Comparison of ENCODE assay signal across 24 cellular contexts in the genomic region with DNA sequence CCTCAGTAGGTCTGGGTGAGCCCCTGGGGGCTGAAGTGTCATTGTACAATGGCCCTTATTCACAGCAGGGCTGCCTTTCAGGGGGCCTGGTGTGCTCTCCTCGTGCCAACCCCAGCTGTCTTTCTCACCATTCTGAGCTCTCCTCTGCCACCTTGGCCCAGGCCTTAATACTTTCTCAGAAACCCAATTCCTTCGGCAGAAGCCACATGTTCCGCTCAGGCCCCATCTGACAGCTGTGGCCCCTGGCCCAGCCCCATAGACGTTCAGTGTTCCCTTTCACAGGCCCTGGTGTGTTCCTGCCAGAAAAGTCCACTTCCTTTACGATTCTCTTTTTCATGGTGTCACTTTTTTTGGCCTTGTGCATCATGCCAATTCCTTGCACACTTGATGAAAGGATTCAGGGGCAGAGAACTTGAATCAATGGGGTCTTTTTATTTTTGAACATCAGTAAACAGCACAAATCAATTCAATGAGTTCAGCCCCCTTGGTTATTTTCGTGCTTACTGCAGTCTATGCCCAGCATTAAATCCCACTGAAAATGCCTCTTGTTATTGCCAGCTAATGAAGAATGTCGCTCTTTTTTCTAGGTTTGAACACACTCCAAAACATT. TPM values are rescaled to one million over a fixed set of nuclear protein-coding genes. Genes with fewer than 3 reads are reported as not detected.
DNase-seq lines count a peak whose midpoint lies in the region; ATAC-seq and TF ChIP-seq lines count a peak whose summit lies in the region.
"Had no signal": no experiment of that assay in that cellular context is flagged by ENCODE, and none has a peak within 500 bp of the region (broad histone marks: within the 10 kb centered on the region; RNA-seq: fewer than 3 reads in every experiment).

No MANE protein-coding gene starts in this region.

- no peaks in the 10 kb centered on the region for H3K27me3 Mint-ChIP-seq in chondrocyte (ENCODE audit: low read depth)
- no peaks in the 10 kb centered on the region for H3K27me3 Mint-ChIP-seq in stimulated activated naive CD8-positive, alpha-beta T cell treated with anti-CD3 and anti-CD28 coated beads, Interleukin-15, amount 100 ng/mL, for 72 hours

- H3K4me3 ChIP-seq in Panc1 (ENCODE audit: low read depth in 2 of 2, low read length in 2 of 2) = no peak overlapping the region
- H3K4me3 ChIP-seq: adrenal gland, cardiac muscle cell, heart left ventricle, prostate gland, vagina had no signal

- BruUV-seq in Panc1 (replicated peaks; lab: Mats Ljungman, UMichigan) = no TSS peak

- H3K4me1 Mint-ChIP-seq in chondrocyte (ENCODE audit: low read depth) = peaks cover 10% of the 10 kb centered on the region
- no peaks in the 10 kb centered on the region for H3K4me1 Mint-ChIP-seq in stimulated activated naive CD8-positive, alpha-beta T cell treated with anti-CD3 and anti-CD28 coated beads, Interleukin-15, amount 100 ng/mL, for 72 hours

- H3K27me3 ChIP-seq in Panc1 (ENCODE audit: control insufficient read depth, insufficient read depth, low read length) = no peaks in the 10 kb centered on the region
- H3K27me3 ChIP-seq: adrenal gland, cardiac muscle cell, heart left ventricle, vagina had no signal

- H3K9me3 ChIP-seq in Panc1 (ENCODE audit: control insufficient read depth, insufficient read depth, low read depth, low read length) = no peaks in the 10 kb centered on the region
- H3K9me3 ChIP-seq: adrenal gland, prostate gland, vagina had no signal

- DNase-seq in Panc1 (ENCODE audit: low read depth, low spot score) (no peak), midbrain (lab: John Stamatoyannopoulos, UW) (peak; percentile 74), substantia nigra (lab: John Stamatoyannopoulos, UW) (peak in 40 of 49 donors; percentile 10 to 72 (median 46)), chondrocyte (ENCODE audit: low spot score) (no peak)
- no peak for DNase-seq in stimulated activated CD8-positive, alpha-beta memory T cell treated with anti-CD3 and anti-CD28 coated beads, Interleukin-4, amount 100 ng/mL, for 48 hours
- DNase-seq in stimulated activated naive CD8-positive, alpha-beta T cell treated with anti-CD3 and anti-CD28 coated beads, Interleukin-15, amount 100 ng/mL, for 72 hours = no peak
- DNase-seq: activated CD4-positive, alpha-beta T cell treated with anti-CD3 and anti-CD28 coated beads for 48 hours; activated naive CD4-positive, alpha-beta T cell; activated T-cell treated with anti-CD3 and anti-CD28 coated beads, Interleukin-2, amount 50 U/mL, for 48 hours; adrenal gland; EL; H9; heart left ventricle; NCI-H1092 treated with DMSO at 0.1 percent for 48 hours; NCI-H187 treated with DMSO at 0.1 percent for 48 hours; NCI-H2227 treated with DMSO at 0.1 percent for 48 hours; nephron progenitor cell had no signal

- no peak overlapping the region for H3K27ac Mint-ChIP-seq in chondrocyte (ENCODE audit: unreplicated experiment)
- no peak overlapping the region for H3K27ac Mint-ChIP-seq in stimulated activated naive CD8-positive, alpha-beta T cell treated with anti-CD3 and anti-CD28 coated beads, Interleukin-15, amount 100 ng/mL, for 72 hours
- H3K27ac Mint-ChIP-seq: dendritic cell treated with granulocyte-macrophage colony-stimulating factor and Interleukin-4, amounts not matched to agents 40 ng/mL and 50 ng/mL, for 4 days; nephron progenitor cell had no signal

- H3K9me3 Mint-ChIP-seq in chondrocyte (ENCODE audit: low read depth) = peaks cover 11% of the 10 kb centered on the region
- no peaks in the 10 kb centered on the region for H3K9me3 Mint-ChIP-seq in stimulated activated naive CD8-positive, alpha-beta T cell treated with anti-CD3 and anti-CD28 coated beads, Interleukin-15, amount 100 ng/mL, for 72 hours
- H3K9me3 Mint-ChIP-seq: dendritic cell treated with granulocyte-macrophage colony-stimulating factor and Interleukin-4, amounts not matched to agents 40 ng/mL and 50 ng/mL, for 4 days had no signal

- in situ Hi-C loops in Panc1 (cut with HindIII; ENCODE audit: low pct_unique_long_range_greater_than_20kb, low sequenced_read_pairs) = no loop called here

- TF ChIP-seq CTCF in Panc1 (IDR thresholded peaks at IDR 0.05) (no peak), chondrocyte (IDR thresholded peaks at IDR 0.05) (no peak)

- H3K36me3 Mint-ChIP-seq in chondrocyte (ENCODE audit: low read depth) = peaks cover 3% of the 10 kb centered on the region

- CTCF ChIA-PET in Panc1 (lab: Charles Lee) = no interaction called here

- H3K36me3 ChIP-seq in Panc1 (ENCODE audit: control insufficient read depth, insufficient read depth, low read length) = no peaks in the 10 kb centered on the region
- H3K36me3 ChIP-seq: adrenal gland, cardiac muscle cell, heart left ventricle, prostate gland, vagina had no signal

- POLR2A ChIA-PET in Panc1 (lab: Charles Lee) = no interaction called here

- H3K4me3 Mint-ChIP-seq in chondrocyte (ENCODE audit: unreplicated experiment) = no peak overlapping the region
- H3K4me3 Mint-ChIP-seq in stimulated activated naive CD8-positive, alpha-beta T cell treated with anti-CD3 and anti-CD28 coated beads, Interleukin-15, amount 100 ng/mL, for 72 hours = no peak overlapping the region
- H3K4me3 Mint-ChIP-seq: dendritic cell treated with granulocyte-macrophage colony-stimulating factor and Interleukin-4, amounts not matched to agents 40 ng/mL and 50 ng/mL, for 4 days; H9; nephron progenitor cell had no signal

- intact Hi-C loops in Panc1 (cut with micrococcal nuclease; ENCODE audit: unreplicated experiment) = no loop called here

- H3K27ac ChIP-seq in Panc1 (ENCODE audit: low read length) (no peak overlapping the region), cingulate gyrus (ENCODE audit: low read depth, low read length) (peak overlapping the region; percentile 89), substantia nigra (ENCODE audit: low read depth, low read length, poor library complexity, severe bottlenecking) (peak overlapping the region; percentile 78)
- H3K27ac ChIP-seq: adrenal gland, cardiac muscle cell, heart left ventricle, HL-60, prostate gland, vagina, VCaP had no signal

- ATAC-seq in Panc1 = 0 out of 2 replicates have a peak, but pooled peaks have one; percentile 47
- no peak for ATAC-seq in stimulated activated naive CD8-positive, alpha-beta T cell treated with anti-CD3 and anti-CD28 coated beads, Interleukin-15, amount 100 ng/mL, for 72 hours
- ATAC-seq: heart left ventricle had no signal

- H3K4me1 ChIP-seq in Panc1 (ENCODE audit: control insufficient read depth, insufficient read depth, low read length) = no peaks in the 10 kb centered on the region
- H3K4me1 ChIP-seq: adrenal gland, prostate gland had no signal

RNA-seq across cellular contexts. Expression of gene GPNMB, which starts 15.9 kb away (rescaled TPM):
- total RNA-seq in Panc1 (2021; ENCODE audit: unreplicated experiment) (2.1 TPM), chondrocyte (128 to 162 TPM (median 139 TPM) in 3 replicates)
- 0.92 TPM for polyA plus RNA-seq in Panc1 (2012; ENCODE audit: insufficient read length)

RNA-seq across cellular contexts. Expression of gene NUP42, which starts 48.8 kb away (rescaled TPM):
- total RNA-seq in Panc1 (2021; ENCODE audit: unreplicated experiment) = 30.3 TPM
- 20.0 TPM for polyA plus RNA-seq in Panc1 (2012; ENCODE audit: insufficient read length)
- total RNA-seq in chondrocyte = 22.4 to 25.6 TPM (median 25.4 TPM) in 3 replicates

Comparison
In these comparisons a context has a peak if more than half of its experiments do, and no peak if none do; other contexts are left out.
1. DNase-seq: peak in midbrain (single experiment) and substantia nigra (40 of 49); none in Panc1 (single experiment), stimulated activated CD8-positive, alpha-beta memory T cell treated with anti-CD3 and anti-CD28 coated beads, Interleukin-4, amount 100 ng/mL, for 48 hours (single experiment), chondrocyte (single experiment) and stimulated activated naive CD8-positive, alpha-beta T cell treated with anti-CD3 and anti-CD28 coated beads, Interleukin-15, amount 100 ng/mL, for 72 hours (0 of 2).
2. RNA of gene GPNMB, which starts 15.9 kb away (total RNA-seq): 128 to 162 TPM in chondrocyte; 2.1 TPM in Panc1 (single experiment); every median in the first group is over 10 times any median in the second.